ENCODE assay signal across 28 cellular contexts in the genomic region with DNA sequence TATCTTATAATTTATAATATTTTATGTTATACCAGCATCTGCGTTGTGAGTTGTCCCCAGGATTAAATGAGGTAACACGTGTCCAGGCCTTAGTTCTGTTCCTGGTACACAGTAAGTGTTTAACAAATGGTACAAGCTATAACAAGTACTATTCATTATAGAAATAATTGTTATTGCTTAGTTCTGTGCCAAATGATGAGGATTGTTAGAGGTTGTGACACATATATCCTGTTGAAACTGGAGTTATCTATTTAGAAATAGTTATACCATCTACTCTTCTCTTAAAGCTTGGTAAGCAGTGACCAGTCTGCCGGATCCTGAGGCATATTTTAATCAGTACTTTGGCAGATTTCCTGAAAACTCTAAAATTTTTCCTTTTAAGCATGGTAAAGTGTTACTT.
"Had no signal": no experiment of that assay in that cellular context is flagged by ENCODE, and none has a peak within 500 bp of the region (broad histone marks: within the 10 kb centered on the region; RNA-seq: fewer than 3 reads in every experiment).

No MANE protein-coding gene starts in this region.

- DNase-seq: occipital lobe; ovary; posterior cingulate gyrus; psoas muscle; right cardiac atrium; right lobe of liver; sigmoid colon; small intestine; stimulated activated CD4-positive, alpha-beta T cell treated with anti-CD3 and anti-CD28 coated beads, Interleukin-15, amount 100 ng/mL, for 24 hours; stimulated activated CD4-positive, alpha-beta T cell treated with anti-CD3 and anti-CD28 coated beads, Interleukin-2, amount 100 ng/mL, for 24 hours; stimulated activated CD4-positive, alpha-beta T cell treated with anti-CD3 and anti-CD28 coated beads, Interleukin-2, amount 100 ng/mL, for 48 hours; stimulated activated CD4-positive, alpha-beta T cell treated with anti-CD3 and anti-CD28 coated beads, Interleukin-4, amount 100 ng/mL, for 24 hours; stimulated activated naive B cell treated with anti-CD40 and anti-IgM and Interleukin-4, amounts not matched to agents 10 μg/mL and 1 μg/mL and 100 μg/mL, for 72 hours; stimulated activated naive CD4-positive, alpha-beta T cell treated with Interleukin-2 at 50 U/mL for 16 hours; stomach; thyroid gland; trophoblast cell; upper lobe of left lung had no signal

- H3K4me1 ChIP-seq: neural progenitor cell, parathyroid adenoma, psoas muscle, right lobe of liver, sigmoid colon, stomach, thyroid gland, tibial nerve, upper lobe of left lung, vagina had no signal

- H3K4me3 Mint-ChIP-seq: nephron; neural progenitor cell; stimulated activated effector memory CD8-positive, alpha-beta T cell treated with anti-CD3 and anti-CD28 coated beads, Interleukin-12 subunit alpha, Interleukin-12 subunit beta, amount 100 ng/mL, for 72 hours; stimulated activated naive B cell treated with anti-CD40 and anti-IgM and Interleukin-4, amounts not matched to agents 10 μg/mL and 1 μg/mL and 100 μg/mL, for 72 hours; stimulated activated naive CD8-positive, alpha-beta T cell treated with anti-CD3 and anti-CD28 coated beads, Interleukin-15, Interleukin-2, amounts not matched to agents 100 ng/mL and 50 ng/mL, for 24 hours had no signal

- H3K9me3 Mint-ChIP-seq: nephron; neural progenitor cell; stimulated activated naive CD8-positive, alpha-beta T cell treated with anti-CD3 and anti-CD28 coated beads, Interleukin-15, Interleukin-2, amounts not matched to agents 100 ng/mL and 50 ng/mL, for 24 hours had no signal

- H3K79me2 ChIP-seq: parathyroid adenoma had no signal

- ATAC-seq: psoas muscle; right cardiac atrium; right lobe of liver; stimulated activated effector memory CD8-positive, alpha-beta T cell treated with anti-CD3 and anti-CD28 coated beads, Interleukin-12 subunit alpha, Interleukin-12 subunit beta, amount 100 ng/mL, for 72 hours; stimulated activated naive B cell treated with anti-CD40 and anti-IgM and Interleukin-4, amounts not matched to agents 10 μg/mL and 1 μg/mL and 100 μg/mL, for 72 hours had no signal

- H3K36me3 ChIP-seq: neural progenitor cell, ovary, right lobe of liver, sigmoid colon, stomach, thoracic aorta, thyroid gland, tibial nerve, upper lobe of left lung, vagina had no signal

- H3K9me3 ChIP-seq: ovary, psoas muscle, right lobe of liver, sigmoid colon, stomach, thoracic aorta, thyroid gland, tibial nerve, upper lobe of left lung, vagina had no signal

- H3K27me3 ChIP-seq: neural progenitor cell, right lobe of liver, sigmoid colon, stomach, thyroid gland, tibial nerve, upper lobe of left lung, vagina had no signal

- H3K4me1 Mint-ChIP-seq: nephron; neural progenitor cell; stimulated activated effector memory CD8-positive, alpha-beta T cell treated with anti-CD3 and anti-CD28 coated beads, Interleukin-12 subunit alpha, Interleukin-12 subunit beta, amount 100 ng/mL, for 72 hours; stimulated activated naive B cell treated with anti-CD40 and anti-IgM and Interleukin-4, amounts not matched to agents 10 μg/mL and 1 μg/mL and 100 μg/mL, for 72 hours had no signal

- H3K9ac ChIP-seq: neural progenitor cell, parathyroid adenoma had no signal

- H2AFZ ChIP-seq: neural progenitor cell, parathyroid adenoma had no signal

- H3K27me3 Mint-ChIP-seq: progenitor cell of endocrine pancreas; stimulated activated naive B cell treated with anti-CD40 and anti-IgM and Interleukin-4, amounts not matched to agents 10 μg/mL and 1 μg/mL and 100 μg/mL, for 72 hours; stimulated activated naive CD8-positive, alpha-beta T cell treated with anti-CD3 and anti-CD28 coated beads, Interleukin-15, Interleukin-2, amounts not matched to agents 100 ng/mL and 50 ng/mL, for 24 hours had no signal

- H3K36me3 Mint-ChIP-seq: neural progenitor cell; stimulated activated effector memory CD8-positive, alpha-beta T cell treated with anti-CD3 and anti-CD28 coated beads, Interleukin-12 subunit alpha, Interleukin-12 subunit beta, amount 100 ng/mL, for 72 hours; stimulated activated naive B cell treated with anti-CD40 and anti-IgM and Interleukin-4, amounts not matched to agents 10 μg/mL and 1 μg/mL and 100 μg/mL, for 72 hours had no signal

- H3K27ac Mint-ChIP-seq: nephron; neural progenitor cell; progenitor cell of endocrine pancreas; stimulated activated effector memory CD8-positive, alpha-beta T cell treated with anti-CD3 and anti-CD28 coated beads, Interleukin-12 subunit alpha, Interleukin-12 subunit beta, amount 100 ng/mL, for 72 hours; stimulated activated naive B cell treated with anti-CD40 and anti-IgM and Interleukin-4, amounts not matched to agents 10 μg/mL and 1 μg/mL and 100 μg/mL, for 72 hours; stimulated activated naive CD8-positive, alpha-beta T cell treated with anti-CD3 and anti-CD28 coated beads, Interleukin-15, Interleukin-2, amounts not matched to agents 100 ng/mL and 50 ng/mL, for 24 hours had no signal

- H3K27ac ChIP-seq: neural progenitor cell, ovary, parathyroid adenoma, psoas muscle, right lobe of liver, sigmoid colon, stomach, thoracic aorta, thyroid gland, tibial nerve, upper lobe of left lung, vagina had no signal

- H3K4me3 ChIP-seq: neural progenitor cell, ovary, psoas muscle, right lobe of liver, sigmoid colon, stomach, thoracic aorta, thyroid gland, tibial nerve, upper lobe of left lung, vagina had no signal

- FAIRE-seq: small intestine, urothelium cell line had no signal

- H3K4me2 ChIP-seq: neural progenitor cell had no signal
